Comparison of ENCODE assay signal across 13 cellular contexts in genomic region chr5:7816535-7816901, GRCh38. TPM values are rescaled to one million over a fixed set of nuclear protein-coding genes. Genes with fewer than 3 reads are reported as not detected.
DNase-seq lines count a peak whose midpoint lies in the region; ATAC-seq, FAIRE-seq and TF ChIP-seq lines count a peak whose summit lies in the region.
"Had no signal": no experiment of that assay in that cellular context is flagged by ENCODE, and none has a peak within 500 bp of the region (broad histone marks: within the 10 kb centered on the region; RNA-seq: fewer than 3 reads in every experiment).

No MANE protein-coding gene starts in this region.

- no peaks in the 10 kb centered on the region for H3K36me3 ChIP-seq in OCI-LY3 (replicated peaks; ENCODE audit: low read depth, low read length)
- no peaks in the 10 kb centered on the region for H3K36me3 ChIP-seq in HepG2 (replicated peaks in 1 of 2; ENCODE audit: control insufficient read depth in 1 of 2, insufficient read depth in 2 of 2, low read length in 2 of 2)
- H3K36me3 ChIP-seq in prostate gland = no peaks in the 10 kb centered on the region
- H3K36me3 ChIP-seq: uterus had no signal

- DNase-seq in HepG2 (ENCODE audit: low spot score) = no peak
- no peak for DNase-seq in activated effector memory CD4-positive, alpha-beta T cell treated with anti-CD3 and anti-CD28 coated beads, Interleukin-2, amount 50 U/mL, for 16 hours
- no peak for DNase-seq in prostate gland (ENCODE audit: low spot score)
- DNase-seq in G401 (ENCODE audit: low spot score) = no peak
- no peak for DNase-seq in hypothalamus (lab: John Stamatoyannopoulos, UW)

- intact Hi-C loops in HepG2 (cut with micrococcal nuclease; ENCODE audit: unreplicated experiment) (no loop called here), prostate gland (cut with DNase I) (loop anchor here (2.0 to 10.0 kb wide), 3 partner anchors 422 to 742 kb away; no protein-coding TSS in a partner anchor)

- H3K9me3 ChIP-seq in OCI-LY3 (ENCODE audit: insufficient read depth, low read length) (no peaks in the 10 kb centered on the region), HepG2 (ENCODE audit: low read length) (no peaks in the 10 kb centered on the region), prostate gland (no peaks in the 10 kb centered on the region)
- H3K9me3 ChIP-seq: uterus had no signal

- no peak for TF ChIP-seq CTCF in OCI-LY3 (IDR thresholded peaks at IDR 0.05; ENCODE audit: low read depth, low read length)
- TF ChIP-seq CTCF in HepG2 (CRISPR knock-in tag; IDR thresholded peaks at IDR 0.05) = no peak
- no peak for TF ChIP-seq CTCF in prostate gland (IDR thresholded peaks at IDR 0.05)

- ATAC-seq in GM18909 (IDR thresholded peaks at IDR 0.05; ENCODE audit: poor library complexity, unreplicated experiment) (peak; percentile 15), HG02759 (IDR thresholded peaks at IDR 0.05; ENCODE audit: unreplicated experiment) (peak; percentile 18), HepG2 (no peak; the same call in 1 of the 3 replicates)

- H3K4me1 ChIP-seq in OCI-LY3 (ENCODE audit: low read length) (no peaks in the 10 kb centered on the region), HepG2 (ENCODE audit: insufficient read depth, low read length) (no peaks in the 10 kb centered on the region), prostate gland (replicated peaks) (no peaks in the 10 kb centered on the region)
- H3K4me1 ChIP-seq: uterus had no signal

- no peak for FAIRE-seq in HepG2 (lab: Jason Lieb, UNC)

- H3K79me2 ChIP-seq in OCI-LY3 (ENCODE audit: low read length) (no peaks in the 10 kb centered on the region), HepG2 (ENCODE audit: insufficient read depth, low read length) (no peaks in the 10 kb centered on the region)

- no peak overlapping the region; the same call in 1 of the 2 replicates for H2AFZ ChIP-seq in OCI-LY3 (ENCODE audit: low read depth, low read length)
- no peak overlapping the region for H2AFZ ChIP-seq in HepG2 (ENCODE audit: low read length)

- 50% methylated on average over 2 of the region's 9 CpGs for WGBS in HepG2 (ENCODE audit: low lambda C conversion rate)
- WGBS in prostate gland = 37% methylated on average over 9 of the region's 9 CpGs

- TF ChIP-seq RAD21 in HepG2 (CRISPR knock-in tag; IDR thresholded peaks at IDR 0.05) = no peak

- no peak for TF ChIP-seq POLR2A in HepG2 (IDR thresholded peaks at IDR 0.05; ENCODE audit: insufficient read depth in 1 of 2, low read depth in 2 of 2, low read length in 2 of 2)
- no peak for TF ChIP-seq POLR2A in prostate gland (IDR thresholded peaks at IDR 0.05)

- H3K27ac ChIP-seq in OCI-LY3 (ENCODE audit: low read length) = no peak overlapping the region
- no peak overlapping the region for H3K27ac ChIP-seq in HepG2 (ENCODE audit: extremely low read length, insufficient read depth, low read length)
- H3K27ac ChIP-seq in prostate gland = no peak overlapping the region
- H3K27ac ChIP-seq: uterus had no signal

- H3K27me3 ChIP-seq in OCI-LY3 (ENCODE audit: low read depth, low read length) (no peaks in the 10 kb centered on the region), HepG2 (ENCODE audit: control insufficient read depth in 1 of 2, insufficient read depth in 2 of 2, low read length in 2 of 2) (peaks cover 0 to 30% of the 10 kb centered on the region in 2 experiments; a peak in 3 of 5 replicates), prostate gland (replicated peaks; ENCODE audit: insufficient read depth) (no peaks in the 10 kb centered on the region)
- H3K27me3 ChIP-seq: uterus had no signal

- no TSS peak for BruUV-seq in HepG2 (replicated peaks; lab: Mats Ljungman, UMichigan)

- no peak overlapping the region for H3K4me3 ChIP-seq in OCI-LY3 (ENCODE audit: low read length)
- no peak overlapping the region for H3K4me3 ChIP-seq in HepG2 (replicated peaks in 1 of 3; ENCODE audit: insufficient read depth in 1 of 3, low read depth in 2 of 3, low read length in 3 of 3)
- no peak overlapping the region for H3K4me3 ChIP-seq in prostate gland
- H3K4me3 ChIP-seq: uterus had no signal

- POLR2A ChIA-PET in HepG2 (lab: Yijun Ruan, JAX) = no interaction called here

- H3K4me2 ChIP-seq in OCI-LY3 (ENCODE audit: low read length) (peak overlapping the region; percentile 16; the same call in 1 of the 2 replicates), HepG2 (ENCODE audit: low read depth, low read length) (no peak overlapping the region)

- H3K9ac ChIP-seq in OCI-LY3 (ENCODE audit: low read length) = no peak overlapping the region
- H3K9ac ChIP-seq in HepG2 (ENCODE audit: insufficient read depth, low read depth, low read length) = no peak overlapping the region

- in situ Hi-C loops in HepG2 (cut with HindIII; ENCODE audit: extremely low pct_ligation_motif_present, low pct_unique_long_range_greater_than_20kb) = no loop called here
- in situ Hi-C loops in G401 (cut with HindIII; ENCODE audit: low sequenced_read_pairs) = no loop called here

- TF ChIP-seq EP300 in HepG2 (IDR thresholded peaks at IDR 0.05; ENCODE audit: low read depth in 2 of 2, low read length in 2 of 2) (no peak), HepG2 (CRISPR knock-in tag; IDR thresholded peaks at IDR 0.05; ENCODE audit: borderline replicate concordance) (no peak)

- H4K20me1 ChIP-seq in OCI-LY3 (ENCODE audit: insufficient read depth, low read length) = no peaks in the 10 kb centered on the region
- H4K20me1 ChIP-seq in HepG2 (ENCODE audit: insufficient read depth, low read length) = no peaks in the 10 kb centered on the region

- CTCF ChIA-PET in HepG2 (lab: Yijun Ruan, JAX; ENCODE audit: low intra/inter-chr PET ratio, low total read pairs) = interaction anchor here (1.2 kb wide), 1 partner anchor 556 kb away, joined by 3 read pairs; no protein-coding TSS in a partner anchor

RNA-seq across cellular contexts. Expression of gene CFAP90, which starts 34.4 kb away (rescaled TPM):
- total RNA-seq in HepG2 (2016; rRNA removed; fragmentation: Illumina TruSeq; extraction: Trizol) (0.11 and 0.20 TPM in 2 replicates), prostate gland (1 to 10 TPM in 1 of 2 donors, under 1 TPM in 1; 0.87 to 1.1 TPM)
- not detected in 2 replicates for total RNA-seq in HepG2 (2016; cell fraction: cytosol; rRNA removed; fragmentation: Illumina TruSeq; extraction: Trizol; ENCODE audit: low read depth)
- not detected in 2 replicates for total RNA-seq in HepG2 (2016; cell fraction: insoluble cytoplasmic fraction; rRNA removed; fragmentation: Illumina TruSeq; extraction: Trizol)
- total RNA-seq in HepG2 (2016; cell fraction: membrane; rRNA removed; fragmentation: Illumina TruSeq; extraction: Trizol) = not detected in 2 replicates
- not detected in 2 replicates for total RNA-seq in HepG2 (2016; cell fraction: nucleus; rRNA removed; fragmentation: Illumina TruSeq; extraction: Trizol)
- not detected in 2 replicates for polyA plus RNA-seq in HepG2 (2011; rRNA removed)
- not detected in 2 replicates for polyA plus RNA-seq in HepG2 (2011; cell fraction: cytosol; rRNA removed)
- not detected in 2 replicates for polyA plus RNA-seq in HepG2 (2011; cell fraction: nucleus; rRNA removed)
- polyA plus RNA-seq in HepG2 (2012) = 0.09 TPM in 1 of 2 replicates, not detected in the other
- polyA plus RNA-seq in HepG2 (2016; cell fraction: cytosol; fragmentation: Illumina TruSeq; extraction: Trizol; ENCODE audit: low read depth) = 0.10 TPM in 1 of 2 replicates, not detected in the other
- polyA plus RNA-seq in HepG2 (2016; cell fraction: insoluble cytoplasmic fraction; fragmentation: Illumina TruSeq; extraction: Trizol; ENCODE audit: low read depth) = not detected in 2 replicates
- 0.25 TPM in 1 of 2 replicates, not detected in the other for polyA plus RNA-seq in HepG2 (2016; cell fraction: membrane; fragmentation: Illumina TruSeq; extraction: Trizol; ENCODE audit: low read depth)
- not detected in 2 replicates for polyA plus RNA-seq in HepG2 (2016; cell fraction: nucleus; fragmentation: Illumina TruSeq; extraction: Trizol; ENCODE audit: insufficient read depth, low read depth)
- not detected in 2 replicates for polyA minus RNA-seq in HepG2 (2011; rRNA and poly(A)+ RNA removed; ENCODE audit: low replicate concordance)
- polyA minus RNA-seq in HepG2 (2011; cell fraction: cytosol; rRNA and poly(A)+ RNA removed) = not detected in 2 replicates
- polyA minus RNA-seq in HepG2 (2011; cell fraction: nucleus; rRNA and poly(A)+ RNA removed) = not detected in 2 replicates
- 0.25 TPM in 1 of 2 replicates, not detected in the other for total RNA-seq in G401 (2014; rRNA removed; shearing (Covaris generic))
- total RNA-seq: activated T-helper 2 cell treated with anti-CD3 and anti-CD28 coated beads, Interferon-gamma antibody, Interleukin-2, Interleukin-4, amounts not matched to agents 10 μg/mL and 5 μg/mL and 100 μg/mL, durations not matched to agents 14 hours and 24 hours and 36 hours; CD8-positive, alpha-beta T cell; esophagus mucosa; myocyte had no signal

RNA-seq across cellular contexts. Expression of gene FASTKD3, which starts 52.3 kb away (rescaled TPM):
- total RNA-seq in HepG2 (2016; rRNA removed; fragmentation: Illumina TruSeq; extraction: Trizol) = 17.8 and 24.8 TPM in 2 replicates
- 7.2 and 7.8 TPM in 2 replicates for total RNA-seq in HepG2 (2016; cell fraction: cytosol; rRNA removed; fragmentation: Illumina TruSeq; extraction: Trizol; ENCODE audit: low read depth)
- total RNA-seq in HepG2 (2016; cell fraction: insoluble cytoplasmic fraction; rRNA removed; fragmentation: Illumina TruSeq; extraction: Trizol) = 16.7 and 28.2 TPM in 2 replicates
- total RNA-seq in HepG2 (2016; cell fraction: membrane; rRNA removed; fragmentation: Illumina TruSeq; extraction: Trizol) = 8.9 and 14.9 TPM in 2 replicates
- 16.4 and 17.2 TPM in 2 replicates for total RNA-seq in HepG2 (2016; cell fraction: nucleus; rRNA removed; fragmentation: Illumina TruSeq; extraction: Trizol)
- polyA plus RNA-seq in HepG2 (2011; rRNA removed) = 6.3 and 6.9 TPM in 2 replicates
- polyA plus RNA-seq in HepG2 (2011; cell fraction: cytosol; rRNA removed) = 2.8 and 4.2 TPM in 2 replicates
- 4.9 and 9.0 TPM in 2 replicates for polyA plus RNA-seq in HepG2 (2011; cell fraction: nucleus; rRNA removed)
- polyA plus RNA-seq in HepG2 (2012) = 6.8 and 8.0 TPM in 2 replicates
- 2.4 and 3.0 TPM in 2 replicates for polyA plus RNA-seq in HepG2 (2016; cell fraction: cytosol; fragmentation: Illumina TruSeq; extraction: Trizol; ENCODE audit: low read depth)
- 21.6 and 23.1 TPM in 2 replicates for polyA plus RNA-seq in HepG2 (2016; cell fraction: insoluble cytoplasmic fraction; fragmentation: Illumina TruSeq; extraction: Trizol; ENCODE audit: low read depth)
- polyA plus RNA-seq in HepG2 (2016; cell fraction: membrane; fragmentation: Illumina TruSeq; extraction: Trizol; ENCODE audit: low read depth) = 4.2 and 4.6 TPM in 2 replicates
- polyA plus RNA-seq in HepG2 (2016; cell fraction: nucleus; fragmentation: Illumina TruSeq; extraction: Trizol; ENCODE audit: insufficient read depth, low read depth) = 23.7 and 30.6 TPM in 2 replicates
- 1.4 and 11.6 TPM in 2 replicates for polyA minus RNA-seq in HepG2 (2011; rRNA and poly(A)+ RNA removed; ENCODE audit: low replicate concordance)
- 3.3 and 3.9 TPM in 2 replicates for polyA minus RNA-seq in HepG2 (2011; cell fraction: cytosol; rRNA and poly(A)+ RNA removed)
- polyA minus RNA-seq in HepG2 (2011; cell fraction: nucleus; rRNA and poly(A)+ RNA removed) = 12.0 and 15.3 TPM in 2 replicates
- total RNA-seq in prostate gland = 10 to 100 TPM in 1 of 2 donors, 1 to 10 TPM in 1; 9.7 to 10.7 TPM
- 14.1 and 25.5 TPM in 2 replicates for total RNA-seq in G401 (2014; rRNA removed; shearing (Covaris generic))

RNA-seq across cellular contexts. Expression of gene MTRR, which starts 52.4 kb away (rescaled TPM):
- total RNA-seq in HepG2 (2016; rRNA removed; fragmentation: Illumina TruSeq; extraction: Trizol) (39.2 and 43.1 TPM in 2 replicates), prostate gland (10 to 100 TPM; 34.5 to 64.6 TPM)
- total RNA-seq in HepG2 (2016; cell fraction: cytosol; rRNA removed; fragmentation: Illumina TruSeq; extraction: Trizol; ENCODE audit: low read depth) = 9.6 and 9.7 TPM in 2 replicates
- 44.7 and 46.0 TPM in 2 replicates for total RNA-seq in HepG2 (2016; cell fraction: insoluble cytoplasmic fraction; rRNA removed; fragmentation: Illumina TruSeq; extraction: Trizol)
- total RNA-seq in HepG2 (2016; cell fraction: membrane; rRNA removed; fragmentation: Illumina TruSeq; extraction: Trizol) = 19.2 TPM in 2 replicates
- total RNA-seq in HepG2 (2016; cell fraction: nucleus; rRNA removed; fragmentation: Illumina TruSeq; extraction: Trizol) = 73.8 and 83.7 TPM in 2 replicates
- 53.9 and 59.2 TPM in 2 replicates for polyA plus RNA-seq in HepG2 (2011; rRNA removed)
- polyA plus RNA-seq in HepG2 (2011; cell fraction: cytosol; rRNA removed) = 24.6 and 29.6 TPM in 2 replicates
- polyA plus RNA-seq in HepG2 (2011; cell fraction: nucleus; rRNA removed) = 76.6 and 78.8 TPM in 2 replicates
- polyA plus RNA-seq in HepG2 (2012) = 27.0 and 30.9 TPM in 2 replicates
- polyA plus RNA-seq in HepG2 (2016; cell fraction: cytosol; fragmentation: Illumina TruSeq; extraction: Trizol; ENCODE audit: low read depth) = 5.1 and 6.8 TPM in 2 replicates
- 49.7 and 51.4 TPM in 2 replicates for polyA plus RNA-seq in HepG2 (2016; cell fraction: insoluble cytoplasmic fraction; fragmentation: Illumina TruSeq; extraction: Trizol; ENCODE audit: low read depth)
- 15.2 and 18.8 TPM in 2 replicates for polyA plus RNA-seq in HepG2 (2016; cell fraction: membrane; fragmentation: Illumina TruSeq; extraction: Trizol; ENCODE audit: low read depth)
- 66.9 and 74.7 TPM in 2 replicates for polyA plus RNA-seq in HepG2 (2016; cell fraction: nucleus; fragmentation: Illumina TruSeq; extraction: Trizol; ENCODE audit: insufficient read depth, low read depth)
- 87.7 and 260 TPM in 2 replicates for polyA minus RNA-seq in HepG2 (2011; rRNA and poly(A)+ RNA removed; ENCODE audit: low replicate concordance)
- polyA minus RNA-seq in HepG2 (2011; cell fraction: cytosol; rRNA and poly(A)+ RNA removed) = 25.6 and 30.9 TPM in 2 replicates
- 211 and 212 TPM in 2 replicates for polyA minus RNA-seq in HepG2 (2011; cell fraction: nucleus; rRNA and poly(A)+ RNA removed)
- 22.9 and 32.2 TPM in 2 replicates for total RNA-seq in G401 (2014; rRNA removed; shearing (Covaris generic))
